1 cellular context compared by ENCODE assay signal in the genomic region with DNA sequence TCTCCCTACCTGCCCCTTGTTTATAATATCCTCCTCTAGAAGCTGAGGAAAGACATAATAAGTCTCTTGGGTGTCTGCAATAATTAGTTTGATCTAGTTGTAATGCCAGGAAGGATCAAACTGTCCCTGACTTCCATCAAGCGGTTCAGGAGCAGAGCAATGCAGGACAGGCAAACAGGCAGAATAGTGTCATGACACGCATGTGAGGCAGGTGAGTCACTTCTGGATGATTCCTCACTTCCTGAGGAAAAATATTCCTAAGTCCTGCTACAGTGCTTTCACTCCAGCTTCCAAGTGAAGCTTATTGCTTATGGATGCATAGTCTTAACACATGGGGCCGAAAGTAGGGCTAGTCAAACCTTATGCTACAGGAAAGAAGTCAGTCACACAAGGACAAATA.
TF ChIP-seq lines count a peak whose summit lies in the region.

No MANE protein-coding gene starts in this region.

TF ChIP-seq in IMR-90, 13 proteins besides CTCF, POLR2A, EP300 and RAD21 (continued from another document):
- TF ChIP-seq, protein P1, sequence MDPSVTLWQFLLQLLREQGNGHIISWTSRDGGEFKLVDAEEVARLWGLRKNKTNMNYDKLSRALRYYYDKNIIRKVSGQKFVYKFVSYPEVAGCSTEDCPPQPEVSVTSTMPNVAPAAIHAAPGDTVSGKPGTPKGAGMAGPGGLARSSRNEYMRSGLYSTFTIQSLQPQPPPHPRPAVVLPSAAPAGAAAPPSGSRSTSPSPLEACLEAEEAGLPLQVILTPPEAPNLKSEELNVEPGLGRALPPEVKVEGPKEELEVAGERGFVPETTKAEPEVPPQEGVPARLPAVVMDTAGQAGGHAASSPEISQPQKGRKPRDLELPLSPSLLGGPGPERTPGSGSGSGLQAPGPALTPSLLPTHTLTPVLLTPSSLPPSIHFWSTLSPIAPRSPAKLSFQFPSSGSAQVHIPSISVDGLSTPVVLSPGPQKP (IDR thresholded peaks at IDR 0.05; ENCODE audit: borderline replicate concordance, low read depth, low read length) = no peak
TF ChIP-seq in IMR-90: peak in this region for 0.
